7 cellular contexts compared by ENCODE assay signal in genomic region chrX:149512225-149512885, GRCh38. TPM values are rescaled to one million over a fixed set of nuclear protein-coding genes. Genes with fewer than 3 reads are reported as not detected.
A peak's percentile ranks its signal among the peaks of the same experiment; 100 is the strongest.
DNase-seq lines count a peak whose midpoint lies in the region; ATAC-seq and TF ChIP-seq lines count a peak whose summit lies in the region.

No MANE protein-coding gene starts in this region.

- peaks cover 10 to 31% (median 11%) of the 10 kb centered on the region in 3 donors for H3K4me1 Mint-ChIP-seq in T-cell

- in situ Hi-C loops in astrocyte of the spinal cord (cut with HindIII; ENCODE audit: low sequenced_read_pairs): no loop called here

- H3K27ac Mint-ChIP-seq in T-cell: peak overlapping the region; percentile 69 to 85

- no peak overlapping the region for H3K4me3 Mint-ChIP-seq in T-cell

- H3K36me3 Mint-ChIP-seq in T-cell: peaks cover 3% of the 10 kb centered on the region

- peak; percentile 78 to 86 (median 82) for ATAC-seq in T-cell (replicated peaks in 1 of 4)

- no peak overlapping the region for H3K4me3 ChIP-seq in astrocyte of the spinal cord (ENCODE audit: low read depth, low read length)

- CTCF ChIA-PET in T-cell (lab: Charles Lee): interaction anchor here (0.7 to 3.4 kb wide), 10 partner anchors 8 to 29 kb away, joined by 3 to 41 read pairs (median 4); partner anchors contain the start of gene EOLA1 (in 1 of the 2)

- TF ChIP-seq CTCF in GM12873 (IDR thresholded peaks at IDR 0.05; ENCODE audit: insufficient read depth, low read depth, low read length, missing control alignments) (peak; percentile 77), LNCAP (IDR thresholded peaks at IDR 0.05) (peak; percentile 54), astrocyte of the spinal cord (IDR thresholded peaks at IDR 0.05; ENCODE audit: low read depth, low read length) (peak; percentile 68)

- no peaks in the 10 kb centered on the region for H3K9me3 Mint-ChIP-seq in T-cell

- H3K27me3 Mint-ChIP-seq in T-cell: peaks cover 0 to 25% of the 10 kb centered on the region in 2 donors

- peak; percentile 23 for DNase-seq in H4 (ENCODE audit: low spot score)
- peak in 31 of 34 experiments; percentile 14 to 65 (median 46) for DNase-seq in T-cell
- peak; percentile 37 for DNase-seq in astrocyte of the spinal cord (ENCODE audit: low read depth, low spot score)
- peak; percentile 49 for DNase-seq in iPS-NIHi7 (ENCODE audit: extremely low spot score)
- DNase-seq in stimulated activated CD4-positive, alpha-beta T cell treated with anti-CD3 and anti-CD28 coated beads, Interleukin-2, amount 100 ng/mL, for 48 hours: peak; percentile 23 to 49

- POLR2A ChIA-PET in T-cell (lab: Charles Lee): interaction anchor here (0.6 to 2.3 kb wide), 6 partner anchors 9 to 1592 kb away, joined by 3 to 11 read pairs (median 6); no protein-coding TSS in a partner anchor

RNA-seq across cellular contexts. Expression of gene IDS, which starts 7.2 kb away (rescaled TPM):
- total RNA-seq in H4 (2014; rRNA removed; shearing (Covaris generic)): 67.1 and 75.1 TPM in 2 replicates
- total RNA-seq in T-cell: 100 to 1,000 TPM; 152 to 402 (median 182) TPM

RNA-seq across cellular contexts. Expression of gene EOLA1, which starts 28.5 kb away (rescaled TPM):
- total RNA-seq in H4 (2014; rRNA removed; shearing (Covaris generic)): 15.7 and 22.0 TPM in 2 replicates
- total RNA-seq in T-cell: 10 to 100 TPM; 24.1 to 79.0 (median 39.4) TPM

RNA-seq across cellular contexts. Expression of gene HSFX3, which starts 37.4 kb away (rescaled TPM):
- total RNA-seq in H4 (2014; rRNA removed; shearing (Covaris generic)): not detected in 2 replicates
- total RNA-seq in T-cell: not detected
